1 cellular context compared by ENCODE assay signal in the genomic region with DNA sequence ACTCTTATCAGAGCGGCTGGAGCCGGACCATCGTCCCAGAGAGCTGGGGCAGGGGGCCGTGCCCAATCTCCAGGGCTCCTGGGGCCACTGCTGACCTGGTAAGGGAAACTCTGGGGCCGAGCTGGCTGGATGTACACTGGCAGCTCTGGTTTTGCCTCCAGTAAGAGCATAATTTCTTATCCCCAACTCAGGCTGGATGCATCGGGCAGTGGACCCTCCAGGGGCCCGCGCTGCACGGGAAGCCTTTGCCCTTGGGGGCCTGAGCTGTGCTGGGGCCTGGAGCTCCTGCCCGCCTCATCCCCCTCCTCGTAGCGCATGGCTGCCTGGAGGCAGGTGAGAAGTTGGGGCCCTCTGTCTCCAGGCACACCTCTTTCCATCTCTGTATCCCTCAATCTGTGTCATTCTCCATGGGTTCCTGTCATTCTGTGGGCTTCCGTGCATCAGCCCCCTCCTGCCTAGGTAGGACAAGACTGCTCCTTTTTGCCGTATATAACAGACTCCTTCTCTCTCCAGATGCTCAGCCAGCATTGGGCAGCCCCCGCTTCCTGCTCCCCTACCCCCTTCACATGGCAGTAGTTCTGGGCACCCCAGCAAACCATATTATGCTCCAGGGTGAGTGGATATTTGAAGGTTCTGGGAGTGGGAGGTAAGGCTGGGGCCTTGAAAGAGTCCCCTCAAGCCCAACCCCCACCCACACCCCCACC.
TF ChIP-seq lines count a peak whose summit lies in the region.

No MANE protein-coding gene starts in this region.

TF ChIP-seq in HEK293, 187 proteins besides CTCF, POLR2A, EP300 and RAD21 (continued from another document):
- no peak for TF ChIP-seq PRDM10 (tag by site-specific recombination; IDR thresholded peaks at IDR 0.05)
- TF ChIP-seq HOXD13 (CRISPR knock-in tag; IDR thresholded peaks at IDR 0.05; ENCODE audit: borderline replicate concordance), result no peak
